ENCODE assay signal across 8 cellular contexts in the genomic region with DNA sequence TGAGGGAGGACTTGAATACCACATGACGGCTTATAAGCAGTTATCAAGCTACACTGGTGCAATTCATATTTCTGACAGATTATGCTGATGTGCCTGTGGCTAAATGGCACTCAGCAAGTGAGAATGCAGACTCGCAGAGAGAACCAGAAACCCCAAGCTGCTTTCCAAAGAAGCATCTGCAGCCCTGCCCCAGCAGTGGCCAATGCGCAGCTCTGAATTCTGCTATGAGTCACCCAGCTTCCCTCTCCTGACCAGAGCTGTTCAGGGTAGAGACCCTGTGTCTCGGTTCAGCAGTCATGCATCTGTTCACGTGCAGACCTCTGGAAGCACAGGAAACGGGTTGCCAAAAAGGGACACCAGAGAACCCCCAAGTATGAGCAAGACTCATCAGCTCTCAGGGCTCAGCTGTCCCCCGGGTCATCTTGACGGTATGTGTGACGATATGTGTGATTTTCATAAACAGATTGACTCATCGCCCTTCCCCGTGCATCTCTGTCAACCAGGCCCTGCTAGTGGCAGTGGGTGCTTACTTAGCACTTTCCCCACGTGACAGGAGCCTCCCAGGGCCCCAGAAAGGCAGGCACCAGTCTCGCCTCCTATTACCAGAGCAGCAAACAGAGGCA.
DNase-seq lines count a peak whose midpoint lies in the region; ATAC-seq and TF ChIP-seq lines count a peak whose summit lies in the region.

No MANE protein-coding gene starts in this region.

- H3K36me3 Mint-ChIP-seq in WTC11, result no peaks in the 10 kb centered on the region
- no peaks in the 10 kb centered on the region for H3K36me3 Mint-ChIP-seq in MCF 10A (ENCODE audit: insufficient read depth, unreplicated experiment)

- H2BK20ac ChIP-seq in IMR-90 (ENCODE audit: low read depth, low read length), result no peak overlapping the region

- H3K27me3 ChIP-seq in IMR-90 (ENCODE audit: control insufficient read depth, insufficient read depth, low read length), result no peaks in the 10 kb centered on the region
- no peaks in the 10 kb centered on the region for H3K27me3 ChIP-seq in left lung

- H3K9ac ChIP-seq in IMR-90 (ENCODE audit: low read depth, low read length), result no peak overlapping the region

- no peak overlapping the region for H3K27ac Mint-ChIP-seq in WTC11
- H3K27ac Mint-ChIP-seq in MCF 10A (ENCODE audit: low read depth, unreplicated experiment), result peak overlapping the region; percentile 96

- H3K4me1 ChIP-seq in IMR-90 (ENCODE audit: control insufficient read depth, insufficient read depth, low read length) (peaks cover 26% of the 10 kb centered on the region), left lung (peaks cover 52 to 97% of the 10 kb centered on the region in 2 donors)

- in situ Hi-C loops in Caki2 (cut with HindIII; ENCODE audit: low pct_unique_long_range_greater_than_20kb, low sequenced_read_pairs) (no loop called here), IMR-90 (cut with MboI; ENCODE audit: low sequenced_read_pairs) (no loop called here)

- POLR2A ChIA-PET in IMR-90 (lab: Charles Lee; ENCODE audit: unreplicated experiment) (interaction anchor here (0.9 kb wide), 1 partner anchor 9 kb away, joined by 3 read pairs; no protein-coding TSS in a partner anchor), WTC11 (lab: Charles Lee) (no interaction called here), MCF 10A (lab: Yijun Ruan, JAX) (interaction anchor here (0.6 to 4.3 kb wide), 33 partner anchors 9 to 957 kb away, joined by 3 to 47 read pairs (median 5); a partner anchor contains a TSS)

- H3K23ac ChIP-seq in IMR-90 (ENCODE audit: low read depth, low read length), result no peak overlapping the region

- H4K20me1 ChIP-seq in IMR-90 (ENCODE audit: insufficient read depth, low read length), result peaks cover 5% of the 10 kb centered on the region

- DNase-seq in Caki2 (ENCODE audit: low read depth) (peak; percentile 88), IMR-90 (peak; percentile 100), WTC11 (ENCODE audit: low spot score) (no peak), MCF 10A (ENCODE audit: unreplicated experiment) (peak; percentile 95), left lung (peak in 1 of 2 donors; percentile 87), HuH-7 (ENCODE audit: low spot score) (no peak)
- DNase-seq in stimulated activated CD8-positive, alpha-beta memory T cell treated with anti-CD3 and anti-CD28 coated beads, Interleukin-12 subunit alpha, Interleukin-12 subunit beta, amount 100 ng/mL, for 1 hour (ENCODE audit: low read depth), result peak; percentile 77

- H3K9me1 ChIP-seq in IMR-90 (ENCODE audit: insufficient read depth, low read length), result peaks cover 31% of the 10 kb centered on the region

- 0% methylated on average over 5 of the region's 13 CpGs; no CpG with 5 or more reads in 1 of the 2 experiments for WGBS in IMR-90 (ENCODE audit: extremely low coverage in 2 of 2, insufficient read length in 1 of 2), 2 experiments

- ATAC-seq in GM21515 (IDR thresholded peaks at IDR 0.05; ENCODE audit: unreplicated experiment) (peak; percentile 91), IMR-90 (ENCODE audit: low read depth) (peak; percentile 93), WTC11 (peak; percentile 41), left lung (peak; percentile 82)

- peak overlapping the region in 1 of 2 experiments; percentile 29; a peak in 1 of 4 replicates for H4K8ac ChIP-seq in IMR-90 (ENCODE audit: low read depth in 2 of 2, low read length in 2 of 2)

- peak overlapping the region; percentile 5; the same call in 1 of the 2 replicates for H3K18ac ChIP-seq in IMR-90 (ENCODE audit: low read depth, low read length)

- H3K36me3 ChIP-seq in IMR-90 (ENCODE audit: control insufficient read depth, insufficient read depth, low read length) (no peaks in the 10 kb centered on the region), left lung (no peaks in the 10 kb centered on the region)

- TF ChIP-seq CTCF in IMR-90 (conservative IDR thresholded peaks at IDR 0.05; ENCODE audit: low read depth, low read length) (no peak), WTC11 (IDR thresholded peaks at IDR 0.05) (no peak), MCF 10A (IDR thresholded peaks at IDR 0.05; ENCODE audit: unreplicated experiment) (no peak), left lung (IDR thresholded peaks at IDR 0.05) (no peak)

- BruUV-seq in IMR-90 (replicated peaks; lab: Mats Ljungman, UMichigan), result no TSS peak
- no TSS peak for BruUV-seq in MCF 10A (replicated peaks; lab: Mats Ljungman, UMichigan)

- peak overlapping the region; percentile 2; the same call in 1 of the 2 replicates for H3K4me2 ChIP-seq in IMR-90 (ENCODE audit: low read depth, low read length)

- H3K9me3 Mint-ChIP-seq in WTC11 (no peaks in the 10 kb centered on the region), MCF 10A (ENCODE audit: unreplicated experiment) (no peaks in the 10 kb centered on the region)

- H2BK15ac ChIP-seq in IMR-90 (ENCODE audit: low read depth, low read length), result no peak overlapping the region; the same call in 2 of the 3 replicates

- peaks cover 0 to 11% of the 10 kb centered on the region in 2 experiments; a peak in 2 of 4 replicates for H3K79me1 ChIP-seq in IMR-90 (ENCODE audit: low read depth in 1 of 2, low read length in 2 of 2)

- H3K9me3 ChIP-seq in IMR-90 (ENCODE audit: control insufficient read depth, insufficient read depth, low read length) (no peaks in the 10 kb centered on the region), left lung (no peaks in the 10 kb centered on the region)

- no peak overlapping the region for H3K56ac ChIP-seq in IMR-90 (ENCODE audit: extremely low read depth, insufficient read depth, low read length)

- H3K4me3 Mint-ChIP-seq in WTC11 (no peak overlapping the region), MCF 10A (ENCODE audit: unreplicated experiment) (peak overlapping the region; percentile 65)

- no peak overlapping the region for H3K14ac ChIP-seq in IMR-90 (replicated peaks; ENCODE audit: low read depth, low read length)

- no peak; the same call in 1 of the 2 replicates for TF ChIP-seq POLR2A in IMR-90 (IDR thresholded peaks at IDR 0.05; ENCODE audit: low read depth, low read length)

- H3K27ac ChIP-seq in IMR-90 (ENCODE audit: insufficient read depth, low read length) (peak overlapping the region; percentile 63), left lung (peak overlapping the region; percentile 88)

- H3K27me3 Mint-ChIP-seq in WTC11 (ENCODE audit: low read depth), result no peaks in the 10 kb centered on the region
- no peaks in the 10 kb centered on the region for H3K27me3 Mint-ChIP-seq in MCF 10A (ENCODE audit: insufficient read depth, unreplicated experiment)

- H2AK5ac ChIP-seq in IMR-90 (ENCODE audit: low read depth, low read length), result peak overlapping the region; percentile 40; the same call in 1 of the 2 replicates

- peak overlapping the region; percentile 69 for H2AFZ ChIP-seq in IMR-90 (replicated peaks; ENCODE audit: low read length, poor library complexity)

- CTCF ChIA-PET in IMR-90 (lab: Yijun Ruan, JAX), result no interaction called here
- CTCF ChIA-PET in WTC11 (lab: Charles Lee), result interaction anchor here (1.3 to 1.8 kb wide), 4 partner anchors 9 to 37 kb away, joined by 3 to 7 read pairs (median 6); no protein-coding TSS in a partner anchor
- CTCF ChIA-PET in MCF 10A (lab: Yijun Ruan, JAX), result interaction anchor here (0.5 to 7.4 kb wide), 15 partner anchors 12 to 239 kb away, joined by 3 to 57 read pairs (median 4); no protein-coding TSS in a partner anchor

- no peak overlapping the region for H4K91ac ChIP-seq in IMR-90 (ENCODE audit: insufficient read depth, low read depth, low read length)

- intact Hi-C loops in IMR-90 (cut with micrococcal nuclease), result loop anchor here (5.0 kb wide), 1 partner anchor 74 kb away; a partner anchor contains a TSS
- intact Hi-C loops in MCF 10A (cut with micrococcal nuclease), result loop anchor here (2.0 kb wide), 2 partner anchors 28 to 76 kb away; a partner anchor contains a TSS
- intact Hi-C loops in left lung (cut with DNase I), result no loop called here

- no peak overlapping the region for H4K5ac ChIP-seq in IMR-90 (ENCODE audit: low read depth, low read length)

- peak overlapping the region; percentile 92 for H2BK120ac ChIP-seq in IMR-90 (ENCODE audit: low read depth, low read length)

- peak overlapping the region; percentile 44 for H2BK5ac ChIP-seq in IMR-90 (ENCODE audit: low read depth, low read length, poor library complexity, severe bottlenecking)

- H3K4me1 Mint-ChIP-seq in WTC11 (peaks cover 64% of the 10 kb centered on the region), MCF 10A (ENCODE audit: insufficient read depth, unreplicated experiment) (peaks cover 33% of the 10 kb centered on the region)

- dilution Hi-C loops in IMR-90 (cut with HindIII; ENCODE audit: low sequenced_read_pairs, unreplicated experiment), result no loop called here

- TF ChIP-seq RAD21 in IMR-90 (IDR thresholded peaks at IDR 0.05; ENCODE audit: low read length), result no peak; the same call in 1 of the 2 replicates

- peak overlapping the region; percentile 19 for H2AK9ac ChIP-seq in IMR-90 (replicated peaks; ENCODE audit: low read depth, low read length, poor library complexity)

- H3K4ac ChIP-seq in IMR-90 (ENCODE audit: low read depth, low read length), result peak overlapping the region; percentile 88; the same call in 1 of the 2 replicates

- H3K4me3 ChIP-seq in IMR-90 (ENCODE audit: insufficient read depth, low read depth, low read length) (no peak overlapping the region), left lung (no peak overlapping the region)

TF ChIP-seq in IMR-90, 13 proteins besides CTCF, POLR2A, EP300 and RAD21 (continues in another document):
- TF ChIP-seq MAZ (IDR thresholded peaks at IDR 0.05; ENCODE audit: borderline replicate concordance, low read depth, low read length) (peak; percentile 52), SMC3 (IDR thresholded peaks at IDR 0.05; ENCODE audit: low read depth, low read length) (no peak), BHLHE40 (IDR thresholded peaks at IDR 0.05; ENCODE audit: low read depth, low read length) (peak; percentile 100), MAFK (IDR thresholded peaks at IDR 0.05; ENCODE audit: low read depth, low read length) (peak; percentile 90), FOS (IDR thresholded peaks at IDR 0.05; ENCODE audit: low read depth, low read length) (peak; percentile 89), RFX5 (IDR thresholded peaks at IDR 0.05; ENCODE audit: low read depth, low read length) (no peak), RCOR1 (IDR thresholded peaks at IDR 0.05; ENCODE audit: insufficient replicate concordance, low read length) (peak; percentile 62)

Comparison
In these comparisons a context has a peak if more than half of its experiments do, and no peak if none do; other contexts are left out.
1. DNase-seq: peak in Caki2 (single experiment), IMR-90 (single experiment), MCF 10A (single experiment) and stimulated activated CD8-positive, alpha-beta memory T cell treated with anti-CD3 and anti-CD28 coated beads, Interleukin-12 subunit alpha, Interleukin-12 subunit beta, amount 100 ng/mL, for 1 hour (single experiment); none in WTC11 (single experiment) and HuH-7 (single experiment).
2. ATAC-seq: peak in every context shown above with its lines; median percentile 93 in IMR-90; 91 in GM21515; 82 in left lung; 41 in WTC11.
3. intact Hi-C loops: an anchor here in IMR-90 (5.0 kb wide) and MCF 10A (2.0 kb wide); none called in left lung.